14 cellular contexts compared by ENCODE assay signal in the genomic region with DNA sequence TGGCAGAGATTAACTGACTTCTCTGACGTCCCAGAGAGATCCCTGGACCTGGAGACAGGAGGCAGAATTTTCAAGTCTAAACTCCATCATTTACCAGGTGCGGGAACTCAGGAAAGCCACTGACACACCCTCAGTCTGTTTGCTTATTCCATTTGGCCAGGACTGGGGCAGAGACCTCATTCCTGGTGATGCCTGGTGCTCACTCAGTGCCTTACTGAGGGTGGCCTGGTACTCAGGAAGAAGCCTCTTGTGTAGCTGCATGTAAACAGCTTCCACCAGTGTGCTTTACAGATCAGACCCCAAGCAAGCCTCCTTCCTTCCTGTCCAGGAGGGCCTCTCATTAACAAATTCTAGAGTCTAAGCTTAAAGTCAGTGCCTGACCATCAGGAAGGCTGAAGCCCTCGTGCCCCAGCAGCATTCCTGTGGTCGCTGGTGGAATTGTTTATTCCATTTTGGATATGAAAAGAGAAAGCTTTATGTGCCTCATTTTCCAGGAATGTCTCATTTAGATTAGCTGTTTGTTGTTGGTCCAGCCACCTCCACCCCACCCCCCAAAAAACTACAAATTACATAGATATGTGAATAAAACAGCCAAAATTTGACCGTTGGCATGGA.
DNase-seq lines count a peak whose midpoint lies in the region; ATAC-seq and TF ChIP-seq lines count a peak whose summit lies in the region.
"Had no signal": no experiment of that assay in that cellular context is flagged by ENCODE, and none has a peak within 500 bp of the region (broad histone marks: within the 10 kb centered on the region; RNA-seq: fewer than 3 reads in every experiment).

No MANE protein-coding gene starts in this region.

- peak; percentile 77 for DNase-seq in HFFc6
- DNase-seq in astrocyte of the hippocampus (ENCODE audit: low read depth, low spot score) = peak; percentile 84
- peak; percentile 88 for DNase-seq in mesenchymal stem cell
- DNase-seq in DMS53 (lab: John Stamatoyannopoulos, UW) = no peak
- DNase-seq: DND-41, nephron progenitor cell had no signal

- H3K36me3 Mint-ChIP-seq in HFFc6 (ENCODE audit: low read depth) = no peaks in the 10 kb centered on the region
- H3K36me3 Mint-ChIP-seq: activated naive CD4-positive, alpha-beta T cell treated with anti-CD3 and anti-CD28 coated beads, Interleukin-2, amount 50 U/mL, for 24 hours had no signal

- peak overlapping the region in 1 of 2 experiments; percentile 56 for H2BK12ac ChIP-seq in mesenchymal stem cell (ENCODE audit: low read length in 2 of 2)

- H3K27ac Mint-ChIP-seq in HFFc6 = peak overlapping the region; percentile 71; the same call in 1 of the 2 replicates
- H3K27ac Mint-ChIP-seq: activated naive CD4-positive, alpha-beta T cell treated with anti-CD3 and anti-CD28 coated beads, Interleukin-2, amount 50 U/mL, for 24 hours; dendritic cell treated with granulocyte-macrophage colony-stimulating factor and Interleukin-4, amounts not matched to agents 40 ng/mL and 50 ng/mL, for 4 days; nephron progenitor cell had no signal

- peak overlapping the region; percentile 12 for H4K8ac ChIP-seq in mesenchymal stem cell (ENCODE audit: low read length)

- 12% methylated on average over 3 of the region's 5 CpGs for WGBS in mesenchymal stem cell

- H4K91ac ChIP-seq in mesenchymal stem cell (ENCODE audit: low read length) = no peak overlapping the region

- H3K27me3 ChIP-seq in ACC112 (ENCODE audit: insufficient read depth, low read length) (no peaks in the 10 kb centered on the region), mesenchymal stem cell (ENCODE audit: control insufficient read depth in 1 of 2, insufficient read depth in 1 of 2, low read length in 2 of 2) (no peaks in the 10 kb centered on the region)

- H3K79me2 ChIP-seq in ACC112 (ENCODE audit: control insufficient read depth, insufficient read depth, low read length, unreplicated experiment) = no peaks in the 10 kb centered on the region

- no peaks in the 10 kb centered on the region for H3K9me3 Mint-ChIP-seq in HFFc6
- H3K9me3 Mint-ChIP-seq: activated naive CD4-positive, alpha-beta T cell treated with anti-CD3 and anti-CD28 coated beads, Interleukin-2, amount 50 U/mL, for 24 hours; dendritic cell treated with granulocyte-macrophage colony-stimulating factor and Interleukin-4, amounts not matched to agents 40 ng/mL and 50 ng/mL, for 4 days; nephron progenitor cell had no signal

- peak overlapping the region; percentile 44 for H3K4me3 Mint-ChIP-seq in HFFc6
- H3K4me3 Mint-ChIP-seq: activated naive CD4-positive, alpha-beta T cell treated with anti-CD3 and anti-CD28 coated beads, Interleukin-2, amount 50 U/mL, for 24 hours; dendritic cell treated with granulocyte-macrophage colony-stimulating factor and Interleukin-4, amounts not matched to agents 40 ng/mL and 50 ng/mL, for 4 days; nephron progenitor cell had no signal

- no peak; the same call in 1 of the 2 replicates for TF ChIP-seq CTCF in HFFc6 (IDR thresholded peaks at IDR 0.05)

- ATAC-seq in GM18907 (IDR thresholded peaks at IDR 0.05; ENCODE audit: unreplicated experiment) (no peak), HG03039 (IDR thresholded peaks at IDR 0.05; ENCODE audit: unreplicated experiment) (no peak), HG02973 (IDR thresholded peaks at IDR 0.05; ENCODE audit: unreplicated experiment) (no peak)
- ATAC-seq: A549 had no signal

- H2BK15ac ChIP-seq in mesenchymal stem cell (ENCODE audit: low read depth, poor library complexity, severe bottlenecking) = no peak overlapping the region

- H2AK5ac ChIP-seq in mesenchymal stem cell (ENCODE audit: low read length, severe bottlenecking) = peak overlapping the region; percentile 47

- no peak overlapping the region for H3K4me2 ChIP-seq in mesenchymal stem cell (ENCODE audit: low read length, poor library complexity, severe bottlenecking)
- H3K4me2 ChIP-seq: A549 had no signal

- H2AFZ ChIP-seq in ACC112 (ENCODE audit: low read length, unreplicated experiment) (peak overlapping the region; percentile 58), mesenchymal stem cell (ENCODE audit: low read depth, low read length) (no peak overlapping the region)

- H3K23ac ChIP-seq in mesenchymal stem cell (ENCODE audit: low read length in 2 of 2) = no peak overlapping the region

- no peaks in the 10 kb centered on the region for H3K36me3 ChIP-seq in ACC112 (ENCODE audit: insufficient read depth, low read length)
- H3K36me3 ChIP-seq in mesenchymal stem cell (ENCODE audit: control insufficient read depth in 1 of 2, insufficient read depth in 2 of 2, low read depth in 1 of 2, low read length in 2 of 2) = no peaks in the 10 kb centered on the region

- H3K18ac ChIP-seq in mesenchymal stem cell (ENCODE audit: low read depth in 1 of 2, low read length in 2 of 2) = peak overlapping the region in 1 of 2 experiments; percentile 47

- H3K9me3 ChIP-seq in mesenchymal stem cell (ENCODE audit: control insufficient read depth, low read length) = no peaks in the 10 kb centered on the region
- H3K9me3 ChIP-seq: A549 had no signal

- peaks cover 43% of the 10 kb centered on the region for H3K4me1 Mint-ChIP-seq in HFFc6 (ENCODE audit: low read depth)
- H3K4me1 Mint-ChIP-seq: activated naive CD4-positive, alpha-beta T cell treated with anti-CD3 and anti-CD28 coated beads, Interleukin-2, amount 50 U/mL, for 24 hours had no signal

- peak overlapping the region; percentile 81 for H2BK120ac ChIP-seq in mesenchymal stem cell (ENCODE audit: low read depth, low read length)

- peak overlapping the region in 1 of 2 experiments; percentile 29 for H3K4ac ChIP-seq in mesenchymal stem cell (ENCODE audit: low read depth in 1 of 2, low read length in 2 of 2)

- H3K27me3 Mint-ChIP-seq in HFFc6 (ENCODE audit: insufficient read depth) = peaks cover 5% of the 10 kb centered on the region

- H3K4me3 ChIP-seq in ACC112 (ENCODE audit: low read depth, low read length) = 0 out of 2 replicates have a peak overlapping the region, but pooled peaks have one; percentile 37
- H3K4me3 ChIP-seq in mesenchymal stem cell (ENCODE audit: insufficient read depth in 1 of 2, low read depth in 1 of 2, low read length in 2 of 2) = no peak overlapping the region
- H3K4me3 ChIP-seq: A549 had no signal

- H3K27ac ChIP-seq in ACC112 (ENCODE audit: low read depth, low read length) = peak overlapping the region; percentile 77
- H3K27ac ChIP-seq in mesenchymal stem cell (ENCODE audit: low read length, poor library complexity, severe bottlenecking) = peak overlapping the region; percentile 91
- H3K27ac ChIP-seq: A549, RWPE1 had no signal

- peak overlapping the region; percentile 33 for H3K9ac ChIP-seq in mesenchymal stem cell (ENCODE audit: low read length)

- H2BK5ac ChIP-seq in mesenchymal stem cell (ENCODE audit: low read depth, low read length, poor library complexity, severe bottlenecking) = peak overlapping the region; percentile 63

- H3K4me1 ChIP-seq in ACC112 (ENCODE audit: control insufficient read depth, insufficient read depth, low read length, unreplicated experiment) (peaks cover 31% of the 10 kb centered on the region), mesenchymal stem cell (ENCODE audit: control insufficient read depth, insufficient read depth, low read depth, low read length) (peaks cover 26% of the 10 kb centered on the region)

- H3K14ac ChIP-seq in mesenchymal stem cell (ENCODE audit: low read length in 2 of 2) = no peak overlapping the region

- H3K79me1 ChIP-seq in mesenchymal stem cell (replicated peaks; ENCODE audit: low read length, poor library complexity, severe bottlenecking) = no peaks in the 10 kb centered on the region
